ENCODE assay signal across 28 cellular contexts in the genomic region with DNA sequence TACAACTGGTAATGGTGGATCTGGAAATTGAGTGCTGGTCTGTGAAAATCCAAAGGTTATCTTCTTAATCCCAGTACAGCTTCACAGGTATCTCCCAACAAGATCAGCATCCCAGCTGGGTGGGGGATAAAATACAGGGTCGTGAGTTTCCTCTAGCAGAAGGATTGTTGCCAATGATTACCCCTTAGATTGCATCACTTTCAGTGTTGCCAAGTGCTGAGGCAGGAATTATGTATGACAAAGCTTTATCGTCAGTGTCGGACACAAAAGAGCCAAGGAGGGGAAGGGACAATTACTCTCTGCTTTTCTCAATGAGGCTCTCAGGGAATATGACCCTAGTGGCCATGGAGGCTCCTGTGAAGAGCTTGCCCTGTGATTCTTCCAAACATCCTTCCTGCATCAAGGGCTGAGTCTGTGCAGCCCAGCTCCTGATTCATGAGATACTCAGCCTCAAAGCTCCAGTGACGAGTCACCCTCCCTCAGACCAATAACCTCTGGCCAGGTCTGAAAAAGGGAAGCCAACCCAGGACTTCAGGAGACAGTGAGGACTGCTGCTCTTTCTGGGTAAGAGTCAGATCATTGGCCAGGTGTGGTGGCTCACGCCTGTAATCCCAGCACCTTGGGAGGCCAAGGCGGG. TPM values are rescaled to one million over a fixed set of nuclear protein-coding genes. Genes with fewer than 3 reads are reported as not detected.
"Had no signal": no experiment of that assay in that cellular context is flagged by ENCODE, and none has a peak within 500 bp of the region (broad histone marks: within the 10 kb centered on the region; RNA-seq: fewer than 3 reads in every experiment).

No MANE protein-coding gene starts in this region.

- H3K27me3 ChIP-seq: brain microvascular endothelial cell had no signal

- ATAC-seq: activated CD8-positive, alpha-beta memory T cell treated with anti-CD3 and anti-CD28 coated beads, Interleukin-2, amount 10 ng/mL, durations not matched to agents 7 days and 5 days; PC-3 had no signal

- DNase-seq: activated B cell treated with CpG ODN at 0.5 μM for 24 hours; activated CD4-positive, alpha-beta T cell treated with anti-CD3 and anti-CD28 coated beads for 1 hour; activated CD4-positive, alpha-beta T cell treated with anti-CD3 and anti-CD28 coated beads, Interleukin-2, amount 10 ng/mL, durations not matched to agents 24 days and 14 days; activated CD4-positive, alpha-beta T cell treated with anti-CD3 and anti-CD28 coated beads, Interleukin-2, amount 50 U/mL, for 48 hours; activated CD8-positive, alpha-beta memory T cell treated with anti-CD3 and anti-CD28 coated beads, Interleukin-2, amount 10 ng/mL, durations not matched to agents 7 days and 5 days; activated gamma-delta T cell; activated naive CD4-positive, alpha-beta T cell treated with anti-CD3 and anti-CD28 coated beads for 36 hours; activated T-cell treated with anti-CD3 and anti-CD28 coated beads, Interleukin-2, amount 50 U/mL, for 24 hours; amygdala; brain microvascular endothelial cell; cerebellar nuclear complex; Karpas-422; MV-4-11; NCI-H1092 treated with DMSO at 0.1 percent for 48 hours; NCI-H1417 treated with DMSO at 0.1 percent for 48 hours; NCI-H1694; NCI-H2029; NCI-H345; NCI-H510A; NCI-H526 treated with DMSO at 0.1 percent for 48 hours; NCI-H82; PC-3; SHP77 treated with DMSO at 0.1 percent for 48 hours had no signal

- H3K36me3 ChIP-seq: brain microvascular endothelial cell had no signal

- H3K27ac ChIP-seq: brain microvascular endothelial cell had no signal

- FAIRE-seq: colon, RCC 7860 had no signal

RNA-seq across cellular contexts. Expression of a gene that starts 15.0 kb away (rescaled TPM):
- total RNA-seq: activated B cell treated with CpG ODN at 0.5 μM for 24 hours; activated CD4-positive, alpha-beta T cell treated with anti-CD3 and anti-CD28 coated beads, Interleukin-2, amount 10 ng/mL, durations not matched to agents 24 days and 14 days; activated CD8-positive, alpha-beta memory T cell treated with anti-CD3 and anti-CD28 coated beads, Interleukin-2, amount 10 ng/mL, durations not matched to agents 7 days and 5 days; activated naive CD4-positive, alpha-beta T cell treated with anti-CD3 and anti-CD28 coated beads for 36 hours; activated T-helper 1 cell treated with anti-CD3 and anti-CD28 coated beads, Interleukin-12 subunit alpha, Interleukin-12 subunit beta, Interleukin-2, Interleukin-4 antibody, amounts not matched to agents 30 ng/mL and 10 ng/mL and 1 ng/mL, durations not matched to agents 14 hours and 24 hours and 36 hours; cardiac septum; PC-3 had no signal

RNA-seq across cellular contexts. Expression of a gene that starts 53.4 kb away (rescaled TPM):
- total RNA-seq: activated B cell treated with CpG ODN at 0.5 μM for 24 hours; activated CD4-positive, alpha-beta T cell treated with anti-CD3 and anti-CD28 coated beads, Interleukin-2, amount 10 ng/mL, durations not matched to agents 24 days and 14 days; activated T-helper 1 cell treated with anti-CD3 and anti-CD28 coated beads, Interleukin-12 subunit alpha, Interleukin-12 subunit beta, Interleukin-2, Interleukin-4 antibody, amounts not matched to agents 30 ng/mL and 10 ng/mL and 1 ng/mL, durations not matched to agents 14 hours and 24 hours and 36 hours; SK-MEL-5 had no signal
